ENCODE assay signal across 30 cellular contexts in genomic region chr4:4875147-4875546, GRCh38. TPM values are rescaled to one million over a fixed set of nuclear protein-coding genes. Genes with fewer than 3 reads are reported as not detected.
DNase-seq lines count a peak whose midpoint lies in the region; TF ChIP-seq lines count a peak whose summit lies in the region.
"Had no signal": no experiment of that assay in that cellular context is flagged by ENCODE, and none has a peak within 500 bp of the region (broad histone marks: within the 10 kb centered on the region; RNA-seq: fewer than 3 reads in every experiment).

No MANE protein-coding gene starts in this region.

- no peak overlapping the region for H3K27ac ChIP-seq in prostate gland
- H3K27ac ChIP-seq: cardiac muscle cell, coronary artery, parathyroid adenoma, right atrium auricular region, SJCRH30, thoracic aorta, uterus had no signal

- 12% methylated on average over 5 of the region's 5 CpGs for WGBS in prostate gland

- H3K27me3 ChIP-seq in prostate gland (replicated peaks; ENCODE audit: insufficient read depth): peaks cover 29% of the 10 kb centered on the region

- no peaks in the 10 kb centered on the region for H3K9me3 ChIP-seq in prostate gland
- H3K9me3 ChIP-seq: HAP-1, right atrium auricular region, SJCRH30, thoracic aorta, uterus had no signal

- H3K4me1 ChIP-seq in prostate gland (replicated peaks): no peaks in the 10 kb centered on the region
- H3K4me1 ChIP-seq: HAP-1, parathyroid adenoma, SJCRH30, uterus had no signal

- no peak for TF ChIP-seq POLR2A in prostate gland (IDR thresholded peaks at IDR 0.05)

- H3K4me3 ChIP-seq in prostate gland: no peak overlapping the region
- H3K4me3 ChIP-seq: cardiac muscle cell, coronary artery, HAP-1, right atrium auricular region, SJCRH30, thoracic aorta, uterus had no signal

- intact Hi-C loops in prostate gland (cut with DNase I): no loop called here

- peak; percentile 28 for DNase-seq in NCI-H345 (lab: John Stamatoyannopoulos, UW)
- DNase-seq in NCI-H345 treated with DMSO at 0.1 percent for 48 hours (lab: John Stamatoyannopoulos, UW; ENCODE audit: unreplicated experiment): no peak
- peak; percentile 8 for DNase-seq in EH (ENCODE audit: low read depth)
- DNase-seq in NCI-H526 treated with DMSO at 0.1 percent for 48 hours (lab: John Stamatoyannopoulos, UW): peak; percentile 24
- peak; percentile 85 for DNase-seq in left kidney (ENCODE audit: low read depth, low spot score)
- DNase-seq in HK-2 (ENCODE audit: unreplicated experiment): no peak
- DNase-seq in SIG-M5 (lab: John Stamatoyannopoulos, UW): no peak
- no peak for DNase-seq in prostate gland (ENCODE audit: low spot score)
- DNase-seq: activated B cell treated with CpG ODN at 0.5 μM for 24 hours; activated CD4-positive, alpha-beta T cell treated with anti-CD3 and anti-CD28 coated beads, Interleukin-2, amount 50 U/mL, for 1 hour; activated gamma-delta T cell; activated naive CD8-positive, alpha-beta T cell treated with anti-CD3 and anti-CD28 coated beads, Interleukin-2, amount 10 ng/mL, durations not matched to agents 7 days and 5 days; activated T-cell treated with anti-CD3 and anti-CD28 coated beads, Interleukin-2, amount 50 U/mL, for 1 hour; aorta; CD4-positive, CD25-positive, alpha-beta regulatory T cell; effector memory CD4-positive, alpha-beta T cell; NCI-H1694; NCI-H2171; NCI-H524 treated with DMSO at 0.1 percent for 48 hours; stimulated activated CD4-positive, alpha-beta T cell treated with anti-CD3 and anti-CD28 coated beads, Interleukin-2, amount 100 ng/mL, for 24 hours; stimulated activated naive CD8-positive, alpha-beta T cell treated with anti-CD3 and anti-CD28 coated beads, Interleukin-15, amount 100 ng/mL, for 72 hours; T-cell; uterus had no signal

- TF ChIP-seq CTCF in prostate gland (IDR thresholded peaks at IDR 0.05): no peak

- H3K36me3 ChIP-seq in prostate gland: no peaks in the 10 kb centered on the region
- H3K36me3 ChIP-seq: cardiac muscle cell, HAP-1, right atrium auricular region, SJCRH30, thoracic aorta, uterus had no signal

RNA-seq across cellular contexts. Expression of gene MSX1, which starts 15.7 kb away (rescaled TPM):
- total RNA-seq in prostate gland: 1 to 10 TPM; 2.2 to 4.2 TPM
- total RNA-seq: activated B cell treated with CpG ODN at 0.5 μM for 24 hours; activated naive CD8-positive, alpha-beta T cell treated with anti-CD3 and anti-CD28 coated beads, Interleukin-2, amount 10 ng/mL, durations not matched to agents 7 days and 5 days; T-cell had no signal

Comparison
In these comparisons a context has a peak if more than half of its experiments do, and no peak if none do; other contexts are left out.
1. DNase-seq: peak in NCI-H345 (single experiment), EH (single experiment), NCI-H526 treated with DMSO at 0.1 percent for 48 hours (single experiment) and left kidney (single experiment); none in NCI-H345 treated with DMSO at 0.1 percent for 48 hours (single experiment), HK-2 (single experiment), SIG-M5 (single experiment) and prostate gland (single experiment).